Comparison of ENCODE assay signal across 10 cellular contexts in the genomic region with DNA sequence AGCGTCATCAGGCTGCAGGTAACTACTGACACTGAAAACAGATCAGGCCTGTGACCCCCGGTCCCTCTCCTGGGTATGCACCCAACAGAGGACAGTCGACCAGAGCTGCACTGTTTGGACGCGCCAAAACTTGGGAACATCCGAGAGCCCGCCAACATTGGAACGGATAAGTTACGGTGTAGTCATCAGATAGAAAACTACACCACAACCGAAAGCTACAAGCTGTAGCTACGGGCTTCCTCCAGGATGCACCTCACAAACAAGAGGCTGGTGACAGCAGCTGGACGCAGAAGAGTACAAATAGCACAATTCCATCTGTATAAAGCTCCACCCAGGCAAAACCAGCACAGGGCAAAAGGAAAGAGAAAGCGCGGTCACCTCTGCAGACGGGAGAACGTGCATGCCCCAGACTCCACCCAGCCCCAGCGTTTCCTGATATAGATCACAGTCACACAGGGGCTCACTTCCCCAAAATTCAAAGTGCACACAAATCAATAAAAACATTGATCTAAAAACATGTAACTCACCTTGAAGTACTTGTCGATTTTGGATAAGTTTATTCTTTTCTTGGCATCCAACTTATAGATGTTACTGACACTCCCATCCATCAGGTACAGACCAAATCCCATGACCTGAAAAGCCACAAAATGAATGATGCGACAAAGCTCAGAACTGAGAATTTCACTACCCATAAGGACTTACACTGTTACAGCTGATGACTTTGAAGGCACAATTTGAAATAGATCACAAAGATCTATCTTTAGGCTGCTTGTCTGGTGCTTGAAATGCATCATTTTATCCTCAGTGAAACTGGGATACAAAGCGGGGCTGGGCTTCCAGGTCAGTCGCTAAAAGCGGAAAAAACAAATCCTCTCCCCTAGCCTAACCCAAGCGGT.
DNase-seq lines count a peak whose midpoint lies in the region; ATAC-seq and TF ChIP-seq lines count a peak whose summit lies in the region.
"Had no signal": no experiment of that assay in that cellular context is flagged by ENCODE, and none has a peak within 500 bp of the region (broad histone marks: within the 10 kb centered on the region; RNA-seq: fewer than 3 reads in every experiment).

No MANE protein-coding gene starts in this region.

- H3K4me3 ChIP-seq in tibial artery: no peak overlapping the region
- H3K4me3 ChIP-seq: heart left ventricle, smooth muscle cell had no signal

- TF ChIP-seq CTCF in GM10248 (IDR thresholded peaks at IDR 0.05; ENCODE audit: control extremely low read depth, extremely low read depth, low read depth, missing control alignments) (no peak), tibial artery (IDR thresholded peaks at IDR 0.05) (no peak)

- POLR2A ChIA-PET in GM10248 (lab: Yijun Ruan, JAX): no interaction called here

- peaks cover 39 to 86% (median 71%) of the 10 kb centered on the region in 3 donors for H3K36me3 ChIP-seq in tibial artery

- no peak for TF ChIP-seq POLR2A in erythroblast (IDR thresholded peaks at IDR 0.05; ENCODE audit: low read length)

- intact Hi-C loops in tibial artery (cut with DNase I; ENCODE audit: low total_unique reads): no loop called here

- H3K9me3 ChIP-seq in tibial artery: no peaks in the 10 kb centered on the region
- H3K9me3 ChIP-seq: heart left ventricle had no signal

- ATAC-seq in GM19324 (IDR thresholded peaks at IDR 0.05; ENCODE audit: low FRiP score, unreplicated experiment) (peak; percentile 76), HG02870 (IDR thresholded peaks at IDR 0.05; ENCODE audit: unreplicated experiment) (peak; percentile 88)
- ATAC-seq: heart left ventricle had no signal

- H3K27me3 ChIP-seq in tibial artery: no peaks in the 10 kb centered on the region
- H3K27me3 ChIP-seq: heart left ventricle had no signal

- in situ Hi-C loops in KBM-7 (cut with MboI; ENCODE audit: low pct_unique_long_range_greater_than_20kb, low sequenced_read_pairs): no loop called here

- DNase-seq in GM10248 (ENCODE audit: extremely low spot score) (peak; percentile 81), KBM-7 (peak; percentile 34), erythroblast (lab: John Stamatoyannopoulos, UW) (no peak), tibial artery (no peak), DMS53 treated with DMSO at 0.1 percent for 48 hours (lab: John Stamatoyannopoulos, UW; ENCODE audit: unreplicated experiment) (no peak)
- DNase-seq in activated CD8-positive, alpha-beta memory T cell treated with anti-CD3 and anti-CD28 coated beads for 24 hours: no peak

- no peak overlapping the region for H3K27ac ChIP-seq in tibial artery
- H3K27ac ChIP-seq: heart left ventricle had no signal

- H3K4me1 ChIP-seq in tibial artery: no peaks in the 10 kb centered on the region

- CTCF ChIA-PET in GM10248 (lab: Yijun Ruan, JAX): interaction anchor here (2.0 kb wide), 1 partner anchor 100 kb away, joined by 4 read pairs; no protein-coding TSS in a partner anchor

Comparison
In these comparisons a context has a peak if more than half of its experiments do, and no peak if none do; other contexts are left out.
1. DNase-seq: peak in GM10248 (single experiment) and KBM-7 (single experiment); none in activated CD8-positive, alpha-beta memory T cell treated with anti-CD3 and anti-CD28 coated beads for 24 hours (single experiment), erythroblast (0 of 2), tibial artery (0 of 2) and DMS53 treated with DMSO at 0.1 percent for 48 hours (single experiment).